Comparison of ENCODE assay signal across 1 cellular context in the genomic region with DNA sequence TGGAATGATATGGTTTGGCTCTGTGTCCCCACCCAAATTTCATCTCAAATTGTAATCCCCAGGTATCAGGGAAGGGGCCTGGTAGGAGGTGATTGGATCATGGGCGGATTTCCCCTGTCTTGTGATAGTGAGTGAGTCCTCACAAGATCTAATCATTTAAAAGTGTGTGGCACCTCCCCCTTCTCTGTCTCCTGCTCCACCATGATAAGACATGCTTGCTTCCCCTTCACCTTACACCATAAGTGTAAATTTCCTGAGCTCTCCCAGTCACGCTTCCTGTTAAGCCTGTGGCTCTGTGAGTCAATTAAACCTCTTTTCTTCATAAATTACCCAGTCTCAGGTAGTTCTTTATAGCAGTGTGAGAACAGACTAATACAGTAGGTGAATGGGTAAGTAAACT.
TF ChIP-seq lines count a peak whose summit lies in the region.

No MANE protein-coding gene starts in this region.

TF ChIP-seq in K562, 482 proteins besides CTCF, POLR2A, EP300 and RAD21 (continued from another document):
- TF ChIP-seq TEAD2 (tag; IDR thresholded peaks at IDR 0.05) (no peak), ARID1B (IDR thresholded peaks at IDR 0.05) (peak; percentile 81), RBM39 (optimal IDR thresholded peaks at IDR 0.05; ENCODE audit: low read depth, low read length) (no peak), POLR2B (IDR thresholded peaks at IDR 0.05; ENCODE audit: low read depth, partially characterized antibody) (no peak), NBN (IDR thresholded peaks at IDR 0.05; ENCODE audit: low read depth) (no peak), POLR3A (IDR thresholded peaks at IDR 0.05; ENCODE audit: borderline replicate concordance, extremely low read depth, insufficient read depth, insufficient read length) (no peak), SRSF1 (IDR thresholded peaks at IDR 0.05; ENCODE audit: low read depth, low read length) (no peak), CTBP1 (IDR thresholded peaks at IDR 0.05; ENCODE audit: borderline replicate concordance) (peak; percentile 30; the same call in 1 of the 2 replicates), DPF2 (IDR thresholded peaks at IDR 0.05) (peak; percentile 39; the same call in 1 of the 2 replicates), NCOR1 (IDR thresholded peaks at IDR 0.05) (peak; percentile 37; the same call in 1 of the 2 replicates), TEAD1 (CRISPR knock-in tag; IDR thresholded peaks at IDR 0.05) (no peak), TRIM24 (IDR thresholded peaks at IDR 0.05) (peak in 1 of 2 experiments; percentile 59; a peak in 1 of 4 replicates), MIER1 (IDR thresholded peaks at IDR 0.05; ENCODE audit: low read depth) (no peak)
- TF ChIP-seq, protein P1, sequence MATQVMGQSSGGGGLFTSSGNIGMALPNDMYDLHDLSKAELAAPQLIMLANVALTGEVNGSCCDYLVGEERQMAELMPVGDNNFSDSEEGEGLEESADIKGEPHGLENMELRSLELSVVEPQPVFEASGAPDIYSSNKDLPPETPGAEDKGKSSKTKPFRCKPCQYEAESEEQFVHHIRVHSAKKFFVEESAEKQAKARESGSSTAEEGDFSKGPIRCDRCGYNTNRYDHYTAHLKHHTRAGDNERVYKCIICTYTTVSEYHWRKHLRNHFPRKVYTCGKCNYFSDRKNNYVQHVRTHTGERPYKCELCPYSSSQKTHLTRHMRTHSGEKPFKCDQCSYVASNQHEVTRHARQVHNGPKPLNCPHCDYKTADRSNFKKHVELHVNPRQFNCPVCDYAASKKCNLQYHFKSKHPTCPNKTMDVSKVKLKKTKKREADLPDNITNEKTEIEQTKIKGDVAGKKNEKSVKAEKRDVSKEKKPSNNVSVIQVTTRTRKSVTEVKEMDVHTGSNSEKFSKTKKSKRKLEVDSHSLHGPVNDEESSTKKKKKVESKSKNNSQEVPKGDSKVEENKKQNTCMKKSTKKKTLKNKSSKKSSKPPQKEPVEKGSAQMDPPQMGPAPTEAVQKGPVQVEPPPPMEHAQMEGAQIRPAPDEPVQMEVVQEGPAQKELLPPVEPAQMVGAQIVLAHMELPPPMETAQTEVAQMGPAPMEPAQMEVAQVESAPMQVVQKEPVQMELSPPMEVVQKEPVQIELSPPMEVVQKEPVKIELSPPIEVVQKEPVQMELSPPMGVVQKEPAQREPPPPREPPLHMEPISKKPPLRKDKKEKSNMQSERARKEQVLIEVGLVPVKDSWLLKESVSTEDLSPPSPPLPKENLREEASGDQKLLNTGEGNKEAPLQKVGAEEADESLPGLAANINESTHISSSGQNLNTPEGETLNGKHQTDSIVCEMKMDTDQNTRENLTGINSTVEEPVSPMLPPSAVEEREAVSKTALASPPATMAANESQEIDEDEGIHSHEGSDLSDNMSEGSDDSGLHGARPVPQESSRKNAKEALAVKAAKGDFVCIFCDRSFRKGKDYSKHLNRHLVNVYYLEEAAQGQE (CRISPR knock-in tag; IDR thresholded peaks at IDR 0.05; ENCODE audit: low read depth) = no peak
- TF ChIP-seq, protein P2, sequence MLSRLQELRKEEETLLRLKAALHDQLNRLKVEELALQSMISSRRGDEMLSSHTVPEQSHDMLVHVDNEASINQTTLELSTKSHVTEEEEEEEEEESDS (CRISPR knock-in tag; IDR thresholded peaks at IDR 0.05) = no peak
